In genomic region chrX:39837688-39838087, GRCh38 we compare ENCODE assay signal across 24 cellular contexts.
"Had no signal": no experiment of that assay in that cellular context is flagged by ENCODE, and none has a peak within 500 bp of the region (broad histone marks: within the 10 kb centered on the region; RNA-seq: fewer than 3 reads in every experiment).

No MANE protein-coding gene starts in this region.

- H3K36me3 ChIP-seq: neural progenitor cell, neutrophil, pancreas, right lobe of liver, sigmoid colon, stomach, thoracic aorta, thyroid gland, tibial nerve, upper lobe of left lung, vagina had no signal

- H3K27ac ChIP-seq: neural progenitor cell, neutrophil, pancreas, psoas muscle, right lobe of liver, sigmoid colon, stomach, thoracic aorta, thyroid gland, tibial nerve, upper lobe of left lung, vagina had no signal

- H3K4me2 ChIP-seq: neural progenitor cell had no signal

- DNase-seq: natural killer cell; nucleus accumbens; pancreas; right cardiac atrium; sigmoid colon; small intestine; stimulated activated CD4-positive, alpha-beta T cell treated with anti-CD3 and anti-CD28 coated beads, Interleukin-15, amount 100 ng/mL, for 24 hours; stimulated activated CD4-positive, alpha-beta T cell treated with anti-CD3 and anti-CD28 coated beads, Interleukin-2, amount 100 ng/mL, for 24 hours; stimulated activated CD4-positive, alpha-beta T cell treated with anti-CD3 and anti-CD28 coated beads, Interleukin-2, amount 100 ng/mL, for 48 hours; stimulated activated CD4-positive, alpha-beta T cell treated with anti-CD3 and anti-CD28 coated beads, Interleukin-4, amount 100 ng/mL, for 24 hours; stimulated activated naive B cell treated with anti-CD40 and anti-IgM and Interleukin-4, amounts not matched to agents 10 μg/mL and 1 μg/mL and 100 μg/mL, for 72 hours; stimulated activated naive CD4-positive, alpha-beta T cell treated with Interleukin-2 at 50 U/mL for 16 hours; stomach; thyroid gland; trophoblast cell; upper lobe of left lung had no signal

- ATAC-seq: natural killer cell; psoas muscle; right cardiac atrium; stimulated activated effector memory CD8-positive, alpha-beta T cell treated with anti-CD3 and anti-CD28 coated beads, Interleukin-12 subunit alpha, Interleukin-12 subunit beta, amount 100 ng/mL, for 72 hours; stimulated activated naive B cell treated with anti-CD40 and anti-IgM and Interleukin-4, amounts not matched to agents 10 μg/mL and 1 μg/mL and 100 μg/mL, for 72 hours had no signal

- H3K4me3 ChIP-seq: neural progenitor cell, pancreas, psoas muscle, right lobe of liver, sigmoid colon, stomach, thoracic aorta, thyroid gland, tibial nerve, upper lobe of left lung, vagina had no signal

- H3K9me3 ChIP-seq: neutrophil, pancreas, psoas muscle, right lobe of liver, sigmoid colon, stomach, thoracic aorta, thyroid gland, tibial nerve, upper lobe of left lung, vagina had no signal

- H3K4me1 ChIP-seq: pancreas, psoas muscle, right lobe of liver, sigmoid colon, stomach, thyroid gland, tibial nerve, upper lobe of left lung, vagina had no signal

- H3K27me3 ChIP-seq: neural progenitor cell, neutrophil, pancreas, right lobe of liver, sigmoid colon, stomach, thyroid gland, tibial nerve, upper lobe of left lung, vagina had no signal

- H3K9ac ChIP-seq: neural progenitor cell had no signal

- H2AFZ ChIP-seq: neural progenitor cell had no signal
